Comparison of ENCODE assay signal across 8 cellular contexts in the genomic region with DNA sequence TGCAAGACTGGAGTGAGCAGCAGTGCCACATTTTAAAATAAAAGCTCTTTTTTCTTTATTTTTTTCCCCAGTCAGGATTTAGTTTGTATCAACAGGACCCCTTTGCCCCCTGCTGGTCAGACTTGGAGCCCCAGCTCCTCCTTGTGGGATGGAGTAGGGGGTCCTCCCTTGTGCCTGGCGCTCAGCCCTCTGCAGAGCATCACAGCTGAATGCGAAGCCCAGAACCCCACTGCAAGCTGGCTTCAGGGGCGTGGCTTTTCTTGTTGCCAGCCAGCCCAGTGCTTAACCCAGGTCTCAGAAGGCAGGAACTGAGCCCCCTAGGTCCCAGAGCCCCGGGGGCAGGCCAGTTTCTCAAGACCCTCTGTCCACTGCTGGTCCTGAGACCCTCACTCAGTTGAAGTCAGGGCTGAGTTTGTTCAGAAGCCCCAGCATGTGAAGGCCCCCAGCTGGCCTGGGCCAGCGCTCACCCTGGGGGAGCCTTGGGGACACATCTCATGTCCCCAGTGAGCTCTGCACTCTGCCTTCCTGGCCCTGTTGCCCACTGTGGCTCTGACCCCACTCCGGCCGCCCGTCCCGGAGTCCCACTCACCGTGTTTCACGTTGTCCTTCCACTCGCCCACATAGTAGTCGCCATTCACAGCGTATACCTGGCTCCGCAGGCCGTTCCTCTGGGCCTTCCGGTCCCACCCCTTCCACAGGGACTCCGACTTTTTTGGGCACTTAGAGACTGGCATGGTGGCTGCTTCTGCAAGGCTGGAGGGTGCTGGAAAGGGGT. TPM values are rescaled to one million over a fixed set of nuclear protein-coding genes. Genes with fewer than 3 reads are reported as not detected.
A peak's percentile ranks its signal among the peaks of the same experiment; 100 is the strongest.
DNase-seq lines count a peak whose midpoint lies in the region; ATAC-seq and TF ChIP-seq lines count a peak whose summit lies in the region.

No MANE protein-coding gene starts in this region.

- DNase-seq in CD4-positive, CD25-positive, alpha-beta regulatory T cell: peak; percentile 30 to 61 (median 50)
- DNase-seq in HuH-7.5 (ENCODE audit: low spot score) (peak; percentile 51), dorsolateral prefrontal cortex (no peak), osteocyte (ENCODE audit: extremely low spot score, unreplicated experiment) (no peak), SKM-1 (lab: John Stamatoyannopoulos, UW; ENCODE audit: unreplicated experiment) (no peak)
- DNase-seq in activated CD4-positive, alpha-beta T cell treated with anti-CD3 and anti-CD28 coated beads for 48 hours: peak; percentile 72
- no peak for DNase-seq in stimulated activated effector memory CD8-positive, alpha-beta T cell treated with anti-CD3 and anti-CD28 coated beads, Interleukin-12 subunit alpha, Interleukin-12 subunit beta, amount 100 ng/mL, for 72 hours (ENCODE audit: low spot score in 2 of 2)

- intact Hi-C loops in dorsolateral prefrontal cortex (cut with DNase I): no loop called here

- H3K9me3 ChIP-seq in CD4-positive, CD25-positive, alpha-beta regulatory T cell (ENCODE audit: control insufficient read depth in 2 of 2, low read length in 2 of 2): no peaks in the 10 kb centered on the region

- peaks cover 49% of the 10 kb centered on the region for H3K4me1 ChIP-seq in CD4-positive, CD25-positive, alpha-beta regulatory T cell (ENCODE audit: control insufficient read depth, insufficient read depth, low read length, poor library complexity, severe bottlenecking)

- no peaks in the 10 kb centered on the region for H3K36me3 ChIP-seq in CD4-positive, CD25-positive, alpha-beta regulatory T cell (ENCODE audit: control insufficient read depth, insufficient read depth, low read length)

- no peaks in the 10 kb centered on the region for H3K9me3 Mint-ChIP-seq in CD4-positive, CD25-positive, alpha-beta regulatory T cell
- no peaks in the 10 kb centered on the region for H3K9me3 Mint-ChIP-seq in osteocyte (ENCODE audit: unreplicated experiment)
- no peaks in the 10 kb centered on the region for H3K9me3 Mint-ChIP-seq in stimulated activated effector memory CD8-positive, alpha-beta T cell treated with anti-CD3 and anti-CD28 coated beads, Interleukin-12 subunit alpha, Interleukin-12 subunit beta, amount 100 ng/mL, for 72 hours

- H3K4me1 Mint-ChIP-seq in CD4-positive, CD25-positive, alpha-beta regulatory T cell: peaks cover 8 to 62% (median 19%) of the 10 kb centered on the region in 4 donors
- peaks cover 13% of the 10 kb centered on the region for H3K4me1 Mint-ChIP-seq in osteocyte (ENCODE audit: unreplicated experiment)
- peaks cover 64% of the 10 kb centered on the region for H3K4me1 Mint-ChIP-seq in stimulated activated effector memory CD8-positive, alpha-beta T cell treated with anti-CD3 and anti-CD28 coated beads, Interleukin-12 subunit alpha, Interleukin-12 subunit beta, amount 100 ng/mL, for 72 hours

- peaks cover 7% of the 10 kb centered on the region for H3K27me3 Mint-ChIP-seq in CD4-positive, CD25-positive, alpha-beta regulatory T cell
- no peaks in the 10 kb centered on the region for H3K27me3 Mint-ChIP-seq in osteocyte (ENCODE audit: unreplicated experiment)

- H3K27ac Mint-ChIP-seq in CD4-positive, CD25-positive, alpha-beta regulatory T cell: peak overlapping the region in 2 of 3 donors; percentile 44 to 73
- H3K27ac Mint-ChIP-seq in osteocyte (ENCODE audit: unreplicated experiment): no peak overlapping the region
- H3K27ac Mint-ChIP-seq in stimulated activated effector memory CD8-positive, alpha-beta T cell treated with anti-CD3 and anti-CD28 coated beads, Interleukin-12 subunit alpha, Interleukin-12 subunit beta, amount 100 ng/mL, for 72 hours: no peak overlapping the region

- H3K27me3 ChIP-seq in CD4-positive, CD25-positive, alpha-beta regulatory T cell (ENCODE audit: control insufficient read depth, insufficient read depth, low read length): no peaks in the 10 kb centered on the region
- no peaks in the 10 kb centered on the region for H3K27me3 ChIP-seq in dorsolateral prefrontal cortex

- H3K27ac ChIP-seq in CD4-positive, CD25-positive, alpha-beta regulatory T cell (ENCODE audit: insufficient read depth, low read length, poor library complexity, severe bottlenecking): no peak overlapping the region
- H3K27ac ChIP-seq in dorsolateral prefrontal cortex: no peak overlapping the region

- peak overlapping the region in 3 of 4 donors; percentile 56 to 83 (median 81) for H3K4me3 Mint-ChIP-seq in CD4-positive, CD25-positive, alpha-beta regulatory T cell
- H3K4me3 Mint-ChIP-seq in osteocyte (ENCODE audit: unreplicated experiment): no peak overlapping the region
- H3K4me3 Mint-ChIP-seq in stimulated activated effector memory CD8-positive, alpha-beta T cell treated with anti-CD3 and anti-CD28 coated beads, Interleukin-12 subunit alpha, Interleukin-12 subunit beta, amount 100 ng/mL, for 72 hours: no peak overlapping the region

- TF ChIP-seq CTCF in dorsolateral prefrontal cortex (IDR thresholded peaks at IDR 0.05 in 54 of 56, conservative IDR thresholded peaks at IDR 0.05 in 2 of 56; ENCODE audit: low read depth in 1 of 56, partially characterized antibody in 56 of 56) (peak; percentile 24 to 69 (median 55)), osteocyte (IDR thresholded peaks at IDR 0.05) (peak; percentile 63)

- no peaks in the 10 kb centered on the region for H3K36me3 Mint-ChIP-seq in CD4-positive, CD25-positive, alpha-beta regulatory T cell
- H3K36me3 Mint-ChIP-seq in osteocyte (ENCODE audit: unreplicated experiment): no peaks in the 10 kb centered on the region
- peaks cover 46% of the 10 kb centered on the region for H3K36me3 Mint-ChIP-seq in stimulated activated effector memory CD8-positive, alpha-beta T cell treated with anti-CD3 and anti-CD28 coated beads, Interleukin-12 subunit alpha, Interleukin-12 subunit beta, amount 100 ng/mL, for 72 hours

- no peak overlapping the region for H3K4me3 ChIP-seq in CD4-positive, CD25-positive, alpha-beta regulatory T cell (ENCODE audit: low read depth, low read length)
- no peak overlapping the region for H3K4me3 ChIP-seq in dorsolateral prefrontal cortex

- no peak for ATAC-seq in CD4-positive, CD25-positive, alpha-beta regulatory T cell (ENCODE audit: low read depth in 2 of 2)
- no peak for ATAC-seq in stimulated activated effector memory CD8-positive, alpha-beta T cell treated with anti-CD3 and anti-CD28 coated beads, Interleukin-12 subunit alpha, Interleukin-12 subunit beta, amount 100 ng/mL, for 72 hours
- no peak for ATAC-seq in GM19023 (IDR thresholded peaks at IDR 0.05; ENCODE audit: unreplicated experiment)

RNA-seq across cellular contexts. Expression of gene MORN3, which starts 0.5 kb away (rescaled TPM):
- 5.6 TPM for total RNA-seq in CD4-positive, CD25-positive, alpha-beta regulatory T cell
- polyA plus RNA-seq in CD4-positive, CD25-positive, alpha-beta regulatory T cell: 1 to 10 TPM; 2.3 to 7.3 (median 4.9) TPM
- 10 to 100 TPM in 1 of 120 experiments, 1 to 10 TPM in 119; 1.5 to 11.8 (median 3.9) TPM for total RNA-seq in dorsolateral prefrontal cortex
- 0.11 and 0.29 TPM in 2 replicates for total RNA-seq in osteocyte

RNA-seq across cellular contexts. Expression of gene ORAI1, which starts 42.6 kb away (rescaled TPM):
- 53.5 TPM for total RNA-seq in CD4-positive, CD25-positive, alpha-beta regulatory T cell
- 100 to 1,000 TPM; 142 to 181 (median 173) TPM for polyA plus RNA-seq in CD4-positive, CD25-positive, alpha-beta regulatory T cell
- total RNA-seq in dorsolateral prefrontal cortex (1 to 10 TPM; 1.9 to 9.7 (median 4.6) TPM), osteocyte (9.1 and 11.1 TPM in 2 replicates)

RNA-seq across cellular contexts. Expression of gene TMEM120B, which starts 43.6 kb away (rescaled TPM):
- 7.5 TPM for total RNA-seq in CD4-positive, CD25-positive, alpha-beta regulatory T cell
- 1 to 10 TPM; 2.6 to 4.5 (median 2.7) TPM for polyA plus RNA-seq in CD4-positive, CD25-positive, alpha-beta regulatory T cell
- total RNA-seq in dorsolateral prefrontal cortex (10 to 100 TPM in 119 of 120 experiments, 1 to 10 TPM in 1; 10.0 to 30.1 (median 19.2) TPM), osteocyte (10.2 and 13.2 TPM in 2 replicates)

Comparison
In these comparisons a context has a peak if more than half of its experiments do, and no peak if none do; other contexts are left out.
1. DNase-seq: peak in CD4-positive, CD25-positive, alpha-beta regulatory T cell (3 of 3), HuH-7.5 (single experiment) and activated CD4-positive, alpha-beta T cell treated with anti-CD3 and anti-CD28 coated beads for 48 hours (single experiment); none in dorsolateral prefrontal cortex (0 of 10), osteocyte (single experiment), SKM-1 (single experiment) and stimulated activated effector memory CD8-positive, alpha-beta T cell treated with anti-CD3 and anti-CD28 coated beads, Interleukin-12 subunit alpha, Interleukin-12 subunit beta, amount 100 ng/mL, for 72 hours (0 of 2).
2. H3K27ac Mint-ChIP-seq: peak in CD4-positive, CD25-positive, alpha-beta regulatory T cell (2 of 3); none in osteocyte (single experiment) and stimulated activated effector memory CD8-positive, alpha-beta T cell treated with anti-CD3 and anti-CD28 coated beads, Interleukin-12 subunit alpha, Interleukin-12 subunit beta, amount 100 ng/mL, for 72 hours (single experiment).
3. H3K4me3 Mint-ChIP-seq: peak in CD4-positive, CD25-positive, alpha-beta regulatory T cell (3 of 4); none in osteocyte (single experiment) and stimulated activated effector memory CD8-positive, alpha-beta T cell treated with anti-CD3 and anti-CD28 coated beads, Interleukin-12 subunit alpha, Interleukin-12 subunit beta, amount 100 ng/mL, for 72 hours (single experiment).